8 cellular contexts compared by ENCODE assay signal in the genomic region with DNA sequence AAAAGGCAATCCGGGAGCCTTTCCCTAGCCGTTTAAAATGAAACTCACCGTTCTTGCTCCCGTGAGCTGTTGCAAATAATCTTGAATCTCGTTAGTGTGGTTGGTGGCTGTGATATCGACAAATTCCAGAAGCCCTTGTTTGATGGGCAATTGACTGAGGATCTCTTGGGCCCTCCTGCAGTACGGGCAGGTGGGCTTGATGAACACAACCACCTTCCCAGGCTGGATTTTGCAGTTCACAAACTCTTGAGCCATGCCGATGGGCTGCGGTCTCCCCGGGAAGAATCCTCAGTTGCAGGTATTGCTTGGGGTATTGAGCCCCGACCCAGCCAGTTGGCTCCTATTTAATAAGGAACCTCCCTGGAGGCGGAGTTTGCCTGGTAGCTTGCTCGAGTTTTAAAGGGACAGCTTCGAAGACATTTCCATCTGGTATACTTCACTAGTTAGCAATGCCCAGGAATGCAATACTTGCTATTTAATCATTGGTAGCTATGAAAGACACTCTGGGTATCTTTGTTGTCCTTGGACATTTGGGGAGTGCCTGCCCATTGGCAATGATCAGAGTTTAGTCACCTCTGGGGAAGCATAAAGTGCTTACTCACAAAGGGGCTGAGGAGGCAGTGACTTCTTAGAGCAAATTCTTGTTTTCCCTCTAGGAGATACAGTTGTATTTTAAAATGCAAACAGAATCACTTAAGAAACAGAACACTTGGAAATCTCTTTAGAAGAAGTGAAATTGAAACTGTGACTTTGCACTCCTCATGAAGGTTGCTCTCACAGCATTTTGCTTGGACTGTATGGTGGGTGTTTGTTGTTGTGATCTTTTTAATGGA.
DNase-seq lines count a peak whose midpoint lies in the region; ATAC-seq and TF ChIP-seq lines count a peak whose summit lies in the region.

A gene with protein sequence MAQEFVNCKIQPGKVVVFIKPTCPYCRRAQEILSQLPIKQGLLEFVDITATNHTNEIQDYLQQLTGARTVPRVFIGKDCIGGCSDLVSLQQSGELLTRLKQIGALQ (minus strand): TSS at position 319 of the 833 bp plus-strand sequence. CDS start 64 bp downstream, at position 255.

- H3K4me3 ChIP-seq in coronary artery = peak within 1 kb of the TSS; percentile 80

- DNase-seq in stimulated activated CD4-positive, alpha-beta T cell treated with anti-CD3 and anti-CD28 coated beads, Interleukin-15, amount 100 ng/mL, for 24 hours = peak; percentile 72
- no peak for DNase-seq in stimulated activated CD4-positive, alpha-beta T cell treated with anti-CD3 and anti-CD28 coated beads, Interleukin-2, amount 100 ng/mL, for 48 hours
- DNase-seq in MV-4-11 (lab: John Stamatoyannopoulos, UW) (peak; percentile 62), UCSD-AML1 (lab: John Stamatoyannopoulos, UW; ENCODE audit: unreplicated experiment) (peak; percentile 59), coronary artery (ENCODE audit: low spot score) (no peak), kidney tubule cell (ENCODE audit: low spot score) (peak; percentile 98)
- peak; percentile 63 for DNase-seq in stimulated activated CD4-positive, alpha-beta T cell treated with anti-CD3 and anti-CD28 coated beads, Interleukin-4, amount 100 ng/mL, for 24 hours

- peak; percentile 40 for ATAC-seq in HG02588 (IDR thresholded peaks at IDR 0.05; ENCODE audit: unreplicated experiment)

- TF ChIP-seq CTCF in coronary artery (IDR thresholded peaks at IDR 0.05) = no peak

- H3K27ac ChIP-seq in coronary artery = peak within 1 kb of the TSS; percentile 72 to 87

Comparison
In these comparisons a context has a peak if more than half of its experiments do, and no peak if none do; other contexts are left out.
1. DNase-seq: peak in stimulated activated CD4-positive, alpha-beta T cell treated with anti-CD3 and anti-CD28 coated beads, Interleukin-15, amount 100 ng/mL, for 24 hours (single experiment), MV-4-11 (single experiment), UCSD-AML1 (single experiment), kidney tubule cell (single experiment) and stimulated activated CD4-positive, alpha-beta T cell treated with anti-CD3 and anti-CD28 coated beads, Interleukin-4, amount 100 ng/mL, for 24 hours (single experiment); none in stimulated activated CD4-positive, alpha-beta T cell treated with anti-CD3 and anti-CD28 coated beads, Interleukin-2, amount 100 ng/mL, for 48 hours (0 of 2) and coronary artery (single experiment).